7 cellular contexts compared by ENCODE assay signal in genomic region chr5:174951151-174951780, GRCh38.
DNase-seq lines count a peak whose midpoint lies in the region; ATAC-seq and TF ChIP-seq lines count a peak whose summit lies in the region.

No MANE protein-coding gene starts in this region.

- DNase-seq in NCI-H2227 (lab: John Stamatoyannopoulos, UW; ENCODE audit: unreplicated experiment), result peak; percentile 60
- DNase-seq in activated CD4-positive, alpha-beta T cell treated with anti-CD3 and anti-CD28 coated beads for 1 hour, result peak; percentile 22
- peak; percentile 53 for DNase-seq in colonic mucosa
- DNase-seq in stimulated activated CD8-positive, alpha-beta memory T cell treated with anti-CD3 and anti-CD28 coated beads, Interleukin-12 subunit alpha, Interleukin-12 subunit beta, amount 100 ng/mL, for 1 hour (ENCODE audit: low read depth), result peak; percentile 33

- H3K9ac ChIP-seq in colonic mucosa (ENCODE audit: low read depth in 2 of 2, low read length in 2 of 2) (no peak overlapping the region), liver (ENCODE audit: low read depth in 1 of 2, low read length in 2 of 2) (no peak overlapping the region)

- H3K4me3 ChIP-seq in colonic mucosa, result no peak overlapping the region
- H3K4me3 ChIP-seq in liver (ENCODE audit: low read depth in 1 of 3, low read length in 3 of 3), result no peak overlapping the region

- intact Hi-C loops in colonic mucosa (cut with DNase I), result loop anchor here (2.0 to 5.0 kb wide), 2 partner anchors 494 to 511 kb away; partner anchors contain the start of gene DRD1

- H3K36me3 ChIP-seq in colonic mucosa, result no peaks in the 10 kb centered on the region
- no peaks in the 10 kb centered on the region for H3K36me3 ChIP-seq in liver (ENCODE audit: control insufficient read depth in 4 of 4, insufficient read depth in 3 of 4, low read depth in 1 of 4, low read length in 3 of 4)

- TF ChIP-seq RAD21 in liver (IDR thresholded peaks at IDR 0.05), result peak; percentile 98

- 24% methylated on average over 5 of the region's 5 CpGs for WGBS in liver

- ATAC-seq in HG03045 (IDR thresholded peaks at IDR 0.05; ENCODE audit: unreplicated experiment), result peak; percentile 69

- H3K27me3 ChIP-seq in colonic mucosa (no peaks in the 10 kb centered on the region), liver (ENCODE audit: control insufficient read depth in 4 of 4, insufficient read depth in 4 of 4, low read length in 3 of 4) (no peaks in the 10 kb centered on the region)

- no peaks in the 10 kb centered on the region for H3K4me1 ChIP-seq in colonic mucosa
- H3K4me1 ChIP-seq in liver (ENCODE audit: control insufficient read depth in 4 of 4, insufficient read depth in 4 of 4, low read length in 3 of 4), result no peaks in the 10 kb centered on the region

- TF ChIP-seq CTCF in GM12873 (IDR thresholded peaks at IDR 0.05; ENCODE audit: insufficient read depth, low read depth, low read length, missing control alignments) (peak; percentile 95), colonic mucosa (IDR thresholded peaks at IDR 0.05) (peak; percentile 57), liver (IDR thresholded peaks at IDR 0.05; ENCODE audit: low read depth, low read length, missing input control) (peak; percentile 90)

- H3K9me3 ChIP-seq in colonic mucosa, result no peaks in the 10 kb centered on the region
- no peaks in the 10 kb centered on the region for H3K9me3 ChIP-seq in liver (ENCODE audit: control insufficient read depth in 4 of 4, low read length in 3 of 4)

- no peak overlapping the region for H3K27ac ChIP-seq in colonic mucosa
- H3K27ac ChIP-seq in liver (ENCODE audit: low read depth in 1 of 2, low read length in 2 of 2), result no peak overlapping the region

TF ChIP-seq in liver, 16 proteins besides CTCF, POLR2A, EP300 and RAD21:
- TF ChIP-seq FOXA2 (IDR thresholded peaks at IDR 0.05) (no peak), SP1 (IDR thresholded peaks at IDR 0.05) (no peak), TAF1 (conservative IDR thresholded peaks at IDR 0.05) (no peak), RXRA (IDR thresholded peaks at IDR 0.05) (no peak), NR2F2 (IDR thresholded peaks at IDR 0.05) (no peak), GABPA (IDR thresholded peaks at IDR 0.05 in 1 of 2, conservative IDR thresholded peaks at IDR 0.05 in 1 of 2) (no peak)
